Comparison of ENCODE assay signal across 26 cellular contexts in genomic region chr13:59510377-59510776, GRCh38.
"Had no signal": no experiment of that assay in that cellular context is flagged by ENCODE, and none has a peak within 500 bp of the region (broad histone marks: within the 10 kb centered on the region; RNA-seq: fewer than 3 reads in every experiment).

No MANE protein-coding gene starts in this region.

- H3K9me3 ChIP-seq: left lung, lower lobe of right lung, neutrophil, ovary, suprapubic skin, thoracic aorta, tibial artery, upper lobe of right lung had no signal

- H3K4me1 ChIP-seq: left lung, lower lobe of right lung, neural progenitor cell, suprapubic skin, tibial artery, upper lobe of right lung had no signal

- H3K4me3 ChIP-seq: left lung, lower lobe of right lung, neural progenitor cell, ovary, skin epidermis, suprapubic skin, thoracic aorta, tibial artery, upper lobe of right lung had no signal

- H3K27ac ChIP-seq: left lung, lower lobe of right lung, neural progenitor cell, neutrophil, ovary, skin epidermis, suprapubic skin, thoracic aorta, tibial artery, upper lobe of right lung had no signal

- ATAC-seq: left colon; left lung; lower lobe of right lung; natural killer cell; right cardiac atrium; sciatic nerve; stimulated activated effector memory CD8-positive, alpha-beta T cell treated with anti-CD3 and anti-CD28 coated beads, Interleukin-12 subunit alpha, Interleukin-12 subunit beta, amount 100 ng/mL, for 72 hours; upper lobe of right lung had no signal

- H3K36me3 ChIP-seq: left lung, lower lobe of right lung, neural progenitor cell, neutrophil, ovary, suprapubic skin, thoracic aorta, tibial artery, upper lobe of right lung had no signal

- H3K27me3 ChIP-seq: left lung, neural progenitor cell, neutrophil, ovary, suprapubic skin, tibial artery, upper lobe of right lung had no signal

- H3K4me2 ChIP-seq: neural progenitor cell had no signal

- H2AFZ ChIP-seq: neural progenitor cell had no signal

- DNase-seq: hypothalamus; immature natural killer cell; kidney; left colon; left lung; lower lobe of right lung; mammary epithelial cell; mesenchymal stem cell; naive B cell; natural killer cell; nephron progenitor cell; occipital lobe; ovary; right cardiac atrium; stimulated activated CD4-positive, alpha-beta T cell treated with anti-CD3 and anti-CD28 coated beads, Interleukin-4, amount 100 ng/mL, for 24 hours; stimulated activated naive CD4-positive, alpha-beta T cell; tibial artery; trophoblast cell; upper lobe of right lung had no signal
